Comparison of ENCODE assay signal across 8 cellular contexts in the genomic region with DNA sequence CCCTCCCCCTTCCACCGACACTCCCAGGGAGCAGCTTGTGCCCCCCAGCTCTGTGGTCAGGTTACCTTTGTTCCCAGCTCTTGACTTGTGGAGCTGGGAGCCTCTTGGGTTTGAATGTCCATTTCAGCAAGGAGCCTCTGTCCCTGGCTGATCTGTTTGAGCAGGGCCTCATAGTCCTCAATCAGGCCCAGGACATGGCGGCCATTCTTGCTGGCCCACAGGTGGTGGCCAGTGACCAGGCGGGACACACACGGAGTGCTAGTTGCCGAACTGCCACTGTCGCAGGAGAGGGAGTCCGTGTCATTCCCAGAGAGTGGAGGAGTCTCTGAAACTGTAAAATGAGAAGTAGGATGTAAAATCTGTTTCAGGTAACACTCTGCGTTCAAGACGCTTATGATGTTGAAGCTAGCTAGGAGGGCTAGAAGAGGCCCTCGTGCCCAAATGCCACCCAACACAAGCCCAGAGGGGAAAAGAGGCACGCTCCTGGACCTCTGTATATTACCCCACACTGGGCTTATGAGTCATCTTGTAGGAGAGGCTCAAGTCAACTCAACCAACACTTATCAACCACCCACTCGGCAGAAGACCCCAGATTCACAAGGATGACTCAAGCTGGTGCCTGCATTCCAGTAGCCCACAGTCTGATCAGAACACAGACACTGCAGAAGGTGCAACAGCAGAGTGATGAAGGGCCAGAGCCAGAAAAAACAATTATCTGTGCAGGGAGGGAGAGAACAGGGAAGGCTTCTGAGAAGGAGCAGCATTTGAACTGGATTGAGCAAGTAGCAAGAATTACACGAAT.
DNase-seq lines count a peak whose midpoint lies in the region; TF ChIP-seq lines count a peak whose summit lies in the region.

No MANE protein-coding gene starts in this region.

- intact Hi-C loops in activated CD4-positive, alpha-beta memory T cell treated with anti-CD3 and anti-CD28 coated beads for 36 hours (cut with micrococcal nuclease), result no loop called here

- peaks cover 50% of the 10 kb centered on the region for H3K36me3 Mint-ChIP-seq in activated CD4-positive, alpha-beta memory T cell treated with anti-CD3 and anti-CD28 coated beads for 36 hours

- no peaks in the 10 kb centered on the region for H3K9me3 Mint-ChIP-seq in activated CD4-positive, alpha-beta memory T cell treated with anti-CD3 and anti-CD28 coated beads for 36 hours

- POLR2A ChIA-PET in activated CD4-positive, alpha-beta memory T cell treated with anti-CD3 and anti-CD28 coated beads for 36 hours (lab: Charles Lee), result no interaction called here
- POLR2A ChIA-PET in HEK293T (lab: Yijun Ruan, JAX), result no interaction called here

- H3K27me3 Mint-ChIP-seq in activated CD4-positive, alpha-beta memory T cell treated with anti-CD3 and anti-CD28 coated beads for 36 hours, result no peaks in the 10 kb centered on the region

- DNase-seq in A172 (ENCODE audit: low spot score) (peak; percentile 97), HCEC 1CT (peak; percentile 92), iris pigment epithelial cell (ENCODE audit: low read depth) (peak; percentile 99), cerebellar cortex (ENCODE audit: low spot score) (no peak), HEK293T (ENCODE audit: extremely low spot score) (no peak), NCI-H2107 treated with DMSO at 0.1 percent for 48 hours (lab: John Stamatoyannopoulos, UW; ENCODE audit: unreplicated experiment) (no peak), NCI-H1694 treated with DMSO at 0.1 percent for 48 hours (lab: John Stamatoyannopoulos, UW) (no peak)
- no peak for DNase-seq in activated CD4-positive, alpha-beta memory T cell treated with anti-CD3 and anti-CD28 coated beads for 36 hours

- H3K4me1 Mint-ChIP-seq in activated CD4-positive, alpha-beta memory T cell treated with anti-CD3 and anti-CD28 coated beads for 36 hours (ENCODE audit: low read depth), result peaks cover 13% of the 10 kb centered on the region

- H3K4me3 Mint-ChIP-seq in activated CD4-positive, alpha-beta memory T cell treated with anti-CD3 and anti-CD28 coated beads for 36 hours, result no peak overlapping the region

- CTCF ChIA-PET in activated CD4-positive, alpha-beta memory T cell treated with anti-CD3 and anti-CD28 coated beads for 36 hours (lab: Charles Lee), result no interaction called here
- CTCF ChIA-PET in HEK293T (lab: Yijun Ruan, JAX), result interaction anchor here (0.9 kb wide), 1 partner anchor 74 kb away, joined by 3 read pairs; no protein-coding TSS in a partner anchor

- H3K27ac Mint-ChIP-seq in activated CD4-positive, alpha-beta memory T cell treated with anti-CD3 and anti-CD28 coated beads for 36 hours, result peak overlapping the region; percentile 5

TF ChIP-seq in HEK293T, 16 proteins besides CTCF, POLR2A, EP300 and RAD21:
- no peak for TF ChIP-seq FOXK2 (IDR thresholded peaks at IDR 0.05)
- no peak for TF ChIP-seq ZNF384 (IDR thresholded peaks at IDR 0.05)
- TF ChIP-seq TARDBP (IDR thresholded peaks at IDR 0.05), result no peak
- no peak for TF ChIP-seq BHLHE40 (IDR thresholded peaks at IDR 0.05; ENCODE audit: borderline replicate concordance)
- TF ChIP-seq HDGF (IDR thresholded peaks at IDR 0.05; ENCODE audit: borderline replicate concordance), result no peak
- no peak for TF ChIP-seq ELF4 (IDR thresholded peaks at IDR 0.05)
- no peak for TF ChIP-seq FOXM1 (IDR thresholded peaks at IDR 0.05; ENCODE audit: borderline replicate concordance)

Comparison
In these comparisons a context has a peak if more than half of its experiments do, and no peak if none do; other contexts are left out.
1. DNase-seq: peak in A172 (single experiment), HCEC 1CT (single experiment) and iris pigment epithelial cell (single experiment); none in activated CD4-positive, alpha-beta memory T cell treated with anti-CD3 and anti-CD28 coated beads for 36 hours (single experiment), cerebellar cortex (single experiment), HEK293T (single experiment), NCI-H2107 treated with DMSO at 0.1 percent for 48 hours (single experiment) and NCI-H1694 treated with DMSO at 0.1 percent for 48 hours (single experiment).